1 cellular context compared by ENCODE assay signal in the genomic region with DNA sequence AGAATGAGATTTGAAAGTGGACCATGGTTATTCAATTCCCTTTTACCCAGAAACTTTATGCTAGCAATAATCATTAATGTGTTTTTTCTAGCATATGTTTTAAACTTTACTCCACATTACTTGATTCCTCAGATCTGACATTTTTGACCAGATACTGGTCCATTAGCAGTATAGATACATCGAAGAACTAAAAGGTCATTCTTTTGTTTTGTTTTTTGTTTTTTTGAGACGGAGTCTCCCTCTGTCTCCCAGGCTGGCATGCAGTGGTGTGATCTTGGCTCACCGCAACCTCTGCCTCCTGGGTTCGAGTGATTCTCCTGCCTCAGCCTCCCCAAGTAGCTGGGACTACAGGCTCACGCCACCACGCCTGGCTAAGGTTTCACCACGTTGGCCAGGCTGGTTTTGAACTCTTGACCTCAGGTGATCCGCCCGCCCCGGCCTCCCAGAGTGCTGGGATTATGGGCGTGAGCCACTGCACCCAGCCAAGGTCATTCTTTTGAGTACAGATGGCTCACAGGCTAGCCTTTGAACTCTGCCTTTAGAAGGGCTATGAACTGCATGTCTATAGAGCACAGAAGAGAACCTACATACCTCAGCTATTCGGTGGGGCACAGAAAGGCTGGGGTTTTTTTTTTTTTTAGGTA.
TF ChIP-seq lines count a peak whose summit lies in the region.

No MANE protein-coding gene starts in this region.

TF ChIP-seq in HepG2, 621 proteins besides CTCF, POLR2A, EP300 and RAD21 (continued from another document and continues in another):
- TF ChIP-seq, protein P1, sequence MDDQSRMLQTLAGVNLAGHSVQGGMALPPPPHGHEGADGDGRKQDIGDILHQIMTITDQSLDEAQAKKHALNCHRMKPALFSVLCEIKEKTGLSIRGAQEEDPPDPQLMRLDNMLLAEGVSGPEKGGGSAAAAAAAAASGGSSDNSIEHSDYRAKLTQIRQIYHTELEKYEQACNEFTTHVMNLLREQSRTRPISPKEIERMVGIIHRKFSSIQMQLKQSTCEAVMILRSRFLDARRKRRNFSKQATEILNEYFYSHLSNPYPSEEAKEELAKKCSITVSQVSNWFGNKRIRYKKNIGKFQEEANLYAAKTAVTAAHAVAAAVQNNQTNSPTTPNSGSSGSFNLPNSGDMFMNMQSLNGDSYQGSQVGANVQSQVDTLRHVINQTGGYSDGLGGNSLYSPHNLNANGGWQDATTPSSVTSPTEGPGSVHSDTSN (CRISPR knock-in tag; IDR thresholded peaks at IDR 0.05; ENCODE audit: borderline replicate concordance) = no peak
- TF ChIP-seq STAG1 (CRISPR knock-in tag; IDR thresholded peaks at IDR 0.05) = 0 out of 2 replicates have a peak, but pooled peaks have one; percentile 9
- TF ChIP-seq FOXJ3 (CRISPR knock-in tag; IDR thresholded peaks at IDR 0.05; ENCODE audit: borderline replicate concordance) = peak; percentile 52; the same call in 1 of the 2 replicates
- peak; percentile 50; the same call in 1 of the 2 replicates for TF ChIP-seq NFYC (CRISPR knock-in tag; IDR thresholded peaks at IDR 0.05)
- no peak for TF ChIP-seq ZNF564 (CRISPR knock-in tag; IDR thresholded peaks at IDR 0.05)
- TF ChIP-seq DPF2 (CRISPR knock-in tag; IDR thresholded peaks at IDR 0.05; ENCODE audit: borderline replicate concordance, low read depth) = peak; percentile 86
- TF ChIP-seq ZSCAN29 (CRISPR knock-in tag; conservative IDR thresholded peaks at IDR 0.05) = 0 out of 2 replicates have a peak, but pooled peaks have one; percentile 50
- TF ChIP-seq, protein P2, sequence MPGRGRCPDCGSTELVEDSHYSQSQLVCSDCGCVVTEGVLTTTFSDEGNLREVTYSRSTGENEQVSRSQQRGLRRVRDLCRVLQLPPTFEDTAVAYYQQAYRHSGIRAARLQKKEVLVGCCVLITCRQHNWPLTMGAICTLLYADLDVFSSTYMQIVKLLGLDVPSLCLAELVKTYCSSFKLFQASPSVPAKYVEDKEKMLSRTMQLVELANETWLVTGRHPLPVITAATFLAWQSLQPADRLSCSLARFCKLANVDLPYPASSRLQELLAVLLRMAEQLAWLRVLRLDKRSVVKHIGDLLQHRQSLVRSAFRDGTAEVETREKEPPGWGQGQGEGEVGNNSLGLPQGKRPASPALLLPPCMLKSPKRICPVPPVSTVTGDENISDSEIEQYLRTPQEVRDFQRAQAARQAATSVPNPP (CRISPR knock-in tag; IDR thresholded peaks at IDR 0.05) = no peak
- TF ChIP-seq AGO1 (IDR thresholded peaks at IDR 0.05; ENCODE audit: low read depth, low read length, poor library complexity, severe bottlenecking) = no peak
- TF ChIP-seq, protein P3, sequence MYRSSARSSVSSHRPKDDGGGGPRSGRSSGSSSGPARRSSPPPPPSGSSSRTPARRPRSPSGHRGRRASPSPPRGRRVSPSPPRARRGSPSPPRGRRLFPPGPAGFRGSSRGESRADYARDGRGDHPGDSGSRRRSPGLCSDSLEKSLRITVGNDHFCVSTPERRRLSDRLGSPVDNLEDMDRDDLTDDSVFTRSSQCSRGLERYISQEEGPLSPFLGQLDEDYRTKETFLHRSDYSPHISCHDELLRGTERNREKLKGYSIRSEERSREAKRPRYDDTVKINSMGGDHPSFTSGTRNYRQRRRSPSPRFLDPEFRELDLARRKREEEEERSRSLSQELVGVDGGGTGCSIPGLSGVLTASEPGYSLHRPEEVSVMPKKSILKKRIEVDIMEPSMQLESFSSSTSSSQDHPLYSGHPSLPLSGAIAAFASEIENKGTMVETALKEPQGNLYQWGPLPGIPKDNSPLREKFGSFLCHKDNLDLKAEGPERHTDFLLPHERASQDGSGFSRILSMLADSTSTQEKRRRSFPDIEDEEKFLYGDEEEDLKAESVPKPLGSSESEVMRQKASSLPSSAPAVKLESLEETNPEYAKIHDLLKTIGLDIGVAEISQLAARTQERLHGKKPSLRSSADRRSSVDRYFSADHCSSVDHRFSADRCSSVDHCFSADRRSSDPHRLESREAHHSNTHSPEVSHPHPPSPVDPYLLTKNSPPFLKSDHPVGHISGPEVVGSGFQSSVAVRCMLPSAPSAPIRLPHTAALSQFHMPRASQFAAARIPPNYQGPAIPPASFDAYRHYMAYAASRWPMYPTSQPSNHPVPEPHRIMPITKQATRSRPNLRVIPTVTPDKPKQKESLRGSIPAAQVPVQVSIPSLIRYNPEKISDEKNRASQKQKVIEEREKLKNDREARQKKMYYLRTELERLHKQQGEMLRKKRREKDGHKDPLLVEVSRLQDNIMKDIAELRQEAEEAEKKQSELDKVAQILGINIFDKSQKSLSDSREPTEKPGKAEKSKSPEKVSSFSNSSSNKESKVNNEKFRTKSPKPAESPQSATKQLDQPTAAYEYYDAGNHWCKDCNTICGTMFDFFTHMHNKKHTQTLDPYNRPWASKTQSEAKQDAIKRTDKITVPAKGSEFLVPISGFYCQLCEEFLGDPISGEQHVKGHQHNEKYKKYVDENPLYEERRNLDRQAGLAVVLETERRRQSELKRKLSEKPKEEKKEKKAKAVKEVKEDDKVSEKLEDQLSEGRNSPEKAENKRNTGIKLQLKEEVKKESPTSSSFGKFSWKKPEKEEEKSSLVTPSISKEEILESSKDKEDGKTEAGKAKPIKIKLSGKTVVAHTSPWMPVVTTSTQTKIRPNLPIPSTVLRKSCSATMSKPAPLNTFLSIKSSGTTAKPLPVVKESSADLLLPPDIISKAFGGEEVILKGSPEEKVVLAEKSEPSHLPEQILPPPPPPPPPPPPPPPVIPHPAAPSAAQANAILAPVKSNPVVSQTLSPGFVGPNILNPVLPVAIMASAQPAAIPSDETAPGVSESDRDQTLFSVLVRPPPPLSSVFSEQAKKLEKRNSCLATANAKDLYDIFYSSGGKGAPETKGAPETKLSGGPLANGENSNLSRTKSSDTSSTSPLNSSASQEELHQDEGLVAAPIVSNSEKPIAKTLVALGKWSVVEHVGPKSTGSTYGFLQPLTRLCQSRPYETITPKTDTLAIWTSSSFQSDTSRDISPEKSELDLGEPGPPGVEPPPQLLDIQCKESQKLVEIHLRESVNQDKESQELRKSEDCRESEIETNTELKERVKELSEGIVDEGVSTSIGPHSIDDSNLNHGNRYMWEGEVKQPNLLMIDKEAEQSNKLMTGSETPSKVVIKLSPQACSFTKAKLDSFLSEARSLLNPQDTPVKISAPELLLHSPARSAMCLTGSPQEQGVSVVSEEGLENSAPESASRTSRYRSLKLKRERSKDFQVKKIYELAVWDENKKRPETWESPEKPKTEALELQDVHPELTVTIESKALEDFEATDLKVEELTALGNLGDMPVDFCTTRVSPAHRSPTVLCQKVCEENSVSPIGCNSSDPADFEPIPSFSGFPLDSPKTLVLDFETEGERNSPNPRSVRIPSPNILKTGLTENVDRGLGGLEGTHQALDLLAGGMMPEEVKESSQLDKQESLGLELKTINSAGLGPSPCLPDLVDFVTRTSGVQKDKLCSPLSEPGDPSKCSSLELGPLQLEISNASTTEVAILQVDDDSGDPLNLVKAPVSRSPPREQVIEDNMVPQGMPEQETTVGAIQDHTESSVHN (CRISPR knock-in tag; IDR thresholded peaks at IDR 0.05) = 0 out of 2 replicates have a peak, but pooled peaks have one; percentile 43
- TF ChIP-seq SP5 (CRISPR knock-in tag; IDR thresholded peaks at IDR 0.05; ENCODE audit: borderline replicate concordance, low read depth) = peak; percentile 94
- no peak for TF ChIP-seq MATR3 (CRISPR knock-in tag; IDR thresholded peaks at IDR 0.05)
- TF ChIP-seq, protein P4, sequence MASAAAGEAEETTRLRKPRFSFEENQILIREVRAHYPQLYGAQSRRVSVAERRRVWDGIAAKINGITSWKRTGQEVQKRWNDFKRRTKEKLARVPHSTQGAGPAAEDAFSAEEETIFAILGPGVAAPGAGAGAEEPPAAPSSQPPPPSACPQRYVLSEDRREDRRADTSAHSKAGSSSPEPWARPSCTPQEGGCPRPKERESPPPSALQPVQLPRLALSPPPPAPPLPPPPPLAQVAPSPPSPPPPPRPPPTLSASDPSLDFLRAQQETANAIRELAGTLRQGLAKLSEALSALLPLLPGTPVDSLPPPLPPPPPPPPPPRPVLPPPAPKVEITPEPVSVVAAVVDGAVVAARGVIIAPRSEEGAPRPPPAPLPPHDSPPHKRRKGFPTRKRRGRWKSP (CRISPR knock-in tag; IDR thresholded peaks at IDR 0.05) = peak; percentile 68
- TF ChIP-seq, protein P5, sequence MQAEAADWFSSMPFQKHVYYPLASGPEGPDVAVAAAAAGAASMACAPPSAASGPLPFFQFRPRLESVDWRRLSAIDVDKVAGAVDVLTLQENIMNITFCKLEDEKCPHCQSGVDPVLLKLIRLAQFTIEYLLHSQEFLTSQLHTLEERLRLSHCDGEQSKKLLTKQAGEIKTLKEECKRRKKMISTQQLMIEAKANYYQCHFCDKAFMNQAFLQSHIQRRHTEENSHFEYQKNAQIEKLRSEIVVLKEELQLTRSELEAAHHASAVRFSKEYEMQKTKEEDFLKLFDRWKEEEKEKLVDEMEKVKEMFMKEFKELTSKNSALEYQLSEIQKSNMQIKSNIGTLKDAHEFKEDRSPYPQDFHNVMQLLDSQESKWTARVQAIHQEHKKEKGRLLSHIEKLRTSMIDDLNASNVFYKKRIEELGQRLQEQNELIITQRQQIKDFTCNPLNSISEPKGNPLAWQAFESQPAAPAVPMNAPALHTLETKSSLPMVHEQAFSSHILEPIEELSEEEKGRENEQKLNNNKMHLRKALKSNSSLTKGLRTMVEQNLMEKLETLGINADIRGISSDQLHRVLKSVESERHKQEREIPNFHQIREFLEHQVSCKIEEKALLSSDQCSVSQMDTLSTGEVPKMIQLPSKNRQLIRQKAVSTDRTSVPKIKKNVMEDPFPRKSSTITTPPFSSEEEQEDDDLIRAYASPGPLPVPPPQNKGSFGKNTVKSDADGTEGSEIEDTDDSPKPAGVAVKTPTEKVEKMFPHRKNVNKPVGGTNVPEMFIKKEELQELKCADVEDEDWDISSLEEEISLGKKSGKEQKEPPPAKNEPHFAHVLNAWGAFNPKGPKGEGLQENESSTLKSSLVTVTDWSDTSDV (CRISPR knock-in tag; IDR thresholded peaks at IDR 0.05) = no peak
- TF ChIP-seq NFE2L1 (CRISPR knock-in tag; IDR thresholded peaks at IDR 0.05; ENCODE audit: borderline replicate concordance) = no peak
- TF ChIP-seq TCF12 (IDR thresholded peaks at IDR 0.05) = no peak
- TF ChIP-seq TCF12 (CRISPR knock-in tag; IDR thresholded peaks at IDR 0.05) = peak; percentile 93
- TF ChIP-seq, protein P6, sequence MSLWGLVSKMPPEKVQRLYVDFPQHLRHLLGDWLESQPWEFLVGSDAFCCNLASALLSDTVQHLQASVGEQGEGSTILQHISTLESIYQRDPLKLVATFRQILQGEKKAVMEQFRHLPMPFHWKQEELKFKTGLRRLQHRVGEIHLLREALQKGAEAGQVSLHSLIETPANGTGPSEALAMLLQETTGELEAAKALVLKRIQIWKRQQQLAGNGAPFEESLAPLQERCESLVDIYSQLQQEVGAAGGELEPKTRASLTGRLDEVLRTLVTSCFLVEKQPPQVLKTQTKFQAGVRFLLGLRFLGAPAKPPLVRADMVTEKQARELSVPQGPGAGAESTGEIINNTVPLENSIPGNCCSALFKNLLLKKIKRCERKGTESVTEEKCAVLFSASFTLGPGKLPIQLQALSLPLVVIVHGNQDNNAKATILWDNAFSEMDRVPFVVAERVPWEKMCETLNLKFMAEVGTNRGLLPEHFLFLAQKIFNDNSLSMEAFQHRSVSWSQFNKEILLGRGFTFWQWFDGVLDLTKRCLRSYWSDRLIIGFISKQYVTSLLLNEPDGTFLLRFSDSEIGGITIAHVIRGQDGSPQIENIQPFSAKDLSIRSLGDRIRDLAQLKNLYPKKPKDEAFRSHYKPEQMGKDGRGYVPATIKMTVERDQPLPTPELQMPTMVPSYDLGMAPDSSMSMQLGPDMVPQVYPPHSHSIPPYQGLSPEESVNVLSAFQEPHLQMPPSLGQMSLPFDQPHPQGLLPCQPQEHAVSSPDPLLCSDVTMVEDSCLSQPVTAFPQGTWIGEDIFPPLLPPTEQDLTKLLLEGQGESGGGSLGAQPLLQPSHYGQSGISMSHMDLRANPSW (CRISPR knock-in tag; IDR thresholded peaks at IDR 0.05; ENCODE audit: borderline replicate concordance) = peak; percentile 68; the same call in 1 of the 2 replicates
- peak; percentile 83 for TF ChIP-seq TCF7 (IDR thresholded peaks at IDR 0.05; ENCODE audit: low read depth)
- peak; percentile 89; the same call in 1 of the 2 replicates for TF ChIP-seq KLF12 (CRISPR knock-in tag; IDR thresholded peaks at IDR 0.05; ENCODE audit: borderline replicate concordance)
- TF ChIP-seq GFI1 (CRISPR knock-in tag; IDR thresholded peaks at IDR 0.05; ENCODE audit: borderline replicate concordance) = peak; percentile 88
- TF ChIP-seq, protein P7, sequence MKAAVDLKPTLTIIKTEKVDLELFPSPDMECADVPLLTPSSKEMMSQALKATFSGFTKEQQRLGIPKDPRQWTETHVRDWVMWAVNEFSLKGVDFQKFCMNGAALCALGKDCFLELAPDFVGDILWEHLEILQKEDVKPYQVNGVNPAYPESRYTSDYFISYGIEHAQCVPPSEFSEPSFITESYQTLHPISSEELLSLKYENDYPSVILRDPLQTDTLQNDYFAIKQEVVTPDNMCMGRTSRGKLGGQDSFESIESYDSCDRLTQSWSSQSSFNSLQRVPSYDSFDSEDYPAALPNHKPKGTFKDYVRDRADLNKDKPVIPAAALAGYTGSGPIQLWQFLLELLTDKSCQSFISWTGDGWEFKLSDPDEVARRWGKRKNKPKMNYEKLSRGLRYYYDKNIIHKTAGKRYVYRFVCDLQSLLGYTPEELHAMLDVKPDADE (CRISPR knock-in tag; IDR thresholded peaks at IDR 0.05) = no peak
- peak; percentile 92; the same call in 1 of the 2 replicates for TF ChIP-seq CHD4 (IDR thresholded peaks at IDR 0.05; ENCODE audit: borderline replicate concordance, low read length)
- no peak for TF ChIP-seq ZNF75D (CRISPR knock-in tag; IDR thresholded peaks at IDR 0.05; ENCODE audit: borderline replicate concordance)
- no peak for TF ChIP-seq ZFYVE20 (CRISPR knock-in tag; IDR thresholded peaks at IDR 0.05; ENCODE audit: borderline replicate concordance, low read depth)
- TF ChIP-seq GTF3A (CRISPR knock-in tag; conservative IDR thresholded peaks at IDR 0.05) = no peak
- TF ChIP-seq, protein P8, sequence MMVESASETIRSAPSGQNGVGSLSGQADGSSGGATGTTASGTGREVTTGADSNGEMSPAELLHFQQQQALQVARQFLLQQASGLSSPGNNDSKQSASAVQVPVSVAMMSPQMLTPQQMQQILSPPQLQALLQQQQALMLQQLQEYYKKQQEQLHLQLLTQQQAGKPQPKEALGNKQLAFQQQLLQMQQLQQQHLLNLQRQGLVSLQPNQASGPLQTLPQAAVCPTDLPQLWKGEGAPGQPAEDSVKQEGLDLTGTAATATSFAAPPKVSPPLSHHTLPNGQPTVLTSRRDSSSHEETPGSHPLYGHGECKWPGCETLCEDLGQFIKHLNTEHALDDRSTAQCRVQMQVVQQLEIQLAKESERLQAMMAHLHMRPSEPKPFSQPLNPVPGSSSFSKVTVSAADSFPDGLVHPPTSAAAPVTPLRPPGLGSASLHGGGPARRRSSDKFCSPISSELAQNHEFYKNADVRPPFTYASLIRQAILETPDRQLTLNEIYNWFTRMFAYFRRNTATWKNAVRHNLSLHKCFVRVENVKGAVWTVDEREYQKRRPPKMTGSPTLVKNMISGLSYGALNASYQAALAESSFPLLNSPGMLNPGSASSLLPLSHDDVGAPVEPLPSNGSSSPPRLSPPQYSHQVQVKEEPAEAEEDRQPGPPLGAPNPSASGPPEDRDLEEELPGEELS (CRISPR knock-in tag; IDR thresholded peaks at IDR 0.05) = peak; percentile 76; the same call in 1 of the 2 replicates
- no peak for TF ChIP-seq ATF7-NPFF (CRISPR knock-in tag; IDR thresholded peaks at IDR 0.05; ENCODE audit: low read depth)
- TF ChIP-seq, protein P9, sequence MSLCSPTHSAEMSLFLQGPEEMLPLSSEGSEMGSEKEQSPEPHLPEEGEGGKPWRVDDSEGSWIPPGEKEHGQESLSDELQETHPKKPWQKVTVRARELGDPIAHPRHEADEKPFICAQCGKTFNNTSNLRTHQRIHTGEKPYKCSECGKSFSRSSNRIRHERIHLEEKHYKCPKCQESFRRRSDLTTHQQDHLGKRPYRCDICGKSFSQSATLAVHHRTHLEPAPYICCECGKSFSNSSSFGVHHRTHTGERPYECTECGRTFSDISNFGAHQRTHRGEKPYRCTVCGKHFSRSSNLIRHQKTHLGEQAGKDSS (CRISPR knock-in tag; IDR thresholded peaks at IDR 0.05; ENCODE audit: borderline replicate concordance, low read depth) = peak; percentile 66; the same call in 1 of the 2 replicates
- TF ChIP-seq ZNF547 (CRISPR knock-in tag; IDR thresholded peaks at IDR 0.05) = 0 out of 2 replicates have a peak, but pooled peaks have one; percentile 45
